In genomic region chr2:6864251-6864758, GRCh38 we compare ENCODE assay signal across 1 cellular context.
TF ChIP-seq lines count a peak whose summit lies in the region.

No MANE protein-coding gene starts in this region.

TF ChIP-seq in K562, 482 proteins besides CTCF, POLR2A, EP300 and RAD21:
- no peak for TF ChIP-seq KAT7 (CRISPR knock-in tag; IDR thresholded peaks at IDR 0.05; ENCODE audit: borderline replicate concordance)
- no peak for TF ChIP-seq BHLHE40 (IDR thresholded peaks at IDR 0.05; ENCODE audit: low read length)
- no peak for TF ChIP-seq ZNF57 (CRISPR knock-in tag; IDR thresholded peaks at IDR 0.05)
- TF ChIP-seq ZC3H4 (CRISPR knock-in tag; IDR thresholded peaks at IDR 0.05; ENCODE audit: borderline replicate concordance) = no peak
- TF ChIP-seq ERF (CRISPR knock-in tag; IDR thresholded peaks at IDR 0.05) = no peak
- no peak for TF ChIP-seq ZNF76 (CRISPR knock-in tag; IDR thresholded peaks at IDR 0.05; ENCODE audit: borderline replicate concordance)
- no peak for TF ChIP-seq CREBBP (IDR thresholded peaks at IDR 0.05; ENCODE audit: low read depth, low read length)
- TF ChIP-seq TFE3 (CRISPR knock-in tag; IDR thresholded peaks at IDR 0.05) = no peak
- TF ChIP-seq CHD1 (IDR thresholded peaks at IDR 0.05; ENCODE audit: low read length) = no peak
